In the genomic region with DNA sequence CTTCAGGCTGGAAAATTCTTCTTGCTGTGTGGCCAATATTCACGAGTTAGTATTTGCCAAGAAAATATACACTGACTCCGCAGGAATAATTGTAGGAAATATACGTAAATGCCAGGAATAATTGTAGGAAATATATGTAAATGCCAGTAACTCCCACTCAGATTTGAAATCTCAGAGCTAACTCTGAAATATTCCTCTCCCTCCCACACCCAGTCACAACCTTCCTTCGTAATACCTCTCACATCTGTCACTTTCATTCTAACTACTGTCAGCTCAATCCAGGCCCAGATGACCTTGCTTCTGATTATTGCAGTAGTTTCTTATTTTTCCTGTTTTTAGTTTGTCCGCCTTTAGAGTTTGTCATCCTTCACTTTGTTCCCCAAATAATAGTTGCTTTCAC, we compare ENCODE assay signal across 1 cellular context.
TF ChIP-seq lines count a peak whose summit lies in the region.

No MANE protein-coding gene starts in this region.

TF ChIP-seq in IMR-90, 13 proteins besides CTCF, POLR2A, EP300 and RAD21:
- TF ChIP-seq CEBPB (IDR thresholded peaks at IDR 0.05; ENCODE audit: low read depth, low read length) (no peak), NFE2L2 (IDR thresholded peaks at IDR 0.05; ENCODE audit: low read depth, low read length) (no peak), BHLHE40 (IDR thresholded peaks at IDR 0.05; ENCODE audit: low read depth, low read length) (no peak), MAZ (IDR thresholded peaks at IDR 0.05; ENCODE audit: borderline replicate concordance, low read depth, low read length) (no peak), FOS (IDR thresholded peaks at IDR 0.05; ENCODE audit: low read depth, low read length) (no peak), CHD1 (IDR thresholded peaks at IDR 0.05; ENCODE audit: low read depth, low read length) (no peak), MXI1 (IDR thresholded peaks at IDR 0.05; ENCODE audit: borderline replicate concordance, low read depth, low read length) (no peak), RCOR1 (IDR thresholded peaks at IDR 0.05; ENCODE audit: insufficient replicate concordance, low read length) (no peak), SMC3 (IDR thresholded peaks at IDR 0.05; ENCODE audit: low read depth, low read length) (no peak)
